8 cellular contexts compared by ENCODE assay signal in genomic region chr2:98385050-98385699, GRCh38. TPM values are rescaled to one million over a fixed set of nuclear protein-coding genes. Genes with fewer than 3 reads are reported as not detected.
DNase-seq lines count a peak whose midpoint lies in the region; ATAC-seq and TF ChIP-seq lines count a peak whose summit lies in the region.

No MANE protein-coding gene starts in this region.

- peak; percentile 58 for DNase-seq in DMS79 treated with DMSO at 0.1 percent for 48 hours (lab: John Stamatoyannopoulos, UW)
- DNase-seq in NCI-H748 treated with DMSO at 0.1 percent for 48 hours (lab: John Stamatoyannopoulos, UW), result peak; percentile 36
- DNase-seq in activated CD4-positive, alpha-beta memory T cell treated with anti-CD3 and anti-CD28 coated beads for 36 hours, result peak; percentile 83
- peak; percentile 56 for DNase-seq in effector CD4-positive, alpha-beta T cell
- DNase-seq in lower lobe of right lung, result peak; percentile 82
- peak; percentile 43 for DNase-seq in stimulated activated CD8-positive, alpha-beta memory T cell treated with anti-CD3 and anti-CD28 coated beads, Interleukin-12 subunit alpha, Interleukin-12 subunit beta, amount 100 ng/mL, for 1 hour (ENCODE audit: low read depth)

- TF ChIP-seq CTCF in lower lobe of right lung (IDR thresholded peaks at IDR 0.05), result peak; percentile 96

- peak; percentile 56 for ATAC-seq in HG03521 (IDR thresholded peaks at IDR 0.05; ENCODE audit: unreplicated experiment)
- ATAC-seq in lower lobe of right lung, result peak; percentile 85 to 89
- no peak for ATAC-seq in HG02870 (IDR thresholded peaks at IDR 0.05; ENCODE audit: unreplicated experiment)

- H3K36me3 ChIP-seq in lower lobe of right lung, result no peaks in the 10 kb centered on the region

- CTCF ChIA-PET in activated CD4-positive, alpha-beta memory T cell treated with anti-CD3 and anti-CD28 coated beads for 36 hours (lab: Charles Lee), result interaction anchor here (0.6 to 3.9 kb wide), 27 partner anchors 9 to 688 kb away, joined by 3 to 36 read pairs (median 4); no protein-coding TSS in a partner anchor

- peaks cover 3% of the 10 kb centered on the region for H3K4me1 Mint-ChIP-seq in activated CD4-positive, alpha-beta memory T cell treated with anti-CD3 and anti-CD28 coated beads for 36 hours (ENCODE audit: low read depth)

- intact Hi-C loops in activated CD4-positive, alpha-beta memory T cell treated with anti-CD3 and anti-CD28 coated beads for 36 hours (cut with micrococcal nuclease), result loop anchor here (1.0 to 2.0 kb wide), 2 partner anchors 579 to 684 kb away; no protein-coding TSS in a partner anchor
- intact Hi-C loops in lower lobe of right lung (cut with DNase I), result no loop called here

- H3K9me3 Mint-ChIP-seq in activated CD4-positive, alpha-beta memory T cell treated with anti-CD3 and anti-CD28 coated beads for 36 hours, result no peaks in the 10 kb centered on the region

- H3K27me3 ChIP-seq in lower lobe of right lung (ENCODE audit: low read depth), result peaks cover 7% of the 10 kb centered on the region

- no peak overlapping the region for H3K27ac Mint-ChIP-seq in activated CD4-positive, alpha-beta memory T cell treated with anti-CD3 and anti-CD28 coated beads for 36 hours

- H3K27me3 Mint-ChIP-seq in activated CD4-positive, alpha-beta memory T cell treated with anti-CD3 and anti-CD28 coated beads for 36 hours, result peaks cover 7% of the 10 kb centered on the region

- H3K4me3 Mint-ChIP-seq in activated CD4-positive, alpha-beta memory T cell treated with anti-CD3 and anti-CD28 coated beads for 36 hours, result no peak overlapping the region

- H3K4me3 ChIP-seq in lower lobe of right lung, result no peak overlapping the region

- POLR2A ChIA-PET in activated CD4-positive, alpha-beta memory T cell treated with anti-CD3 and anti-CD28 coated beads for 36 hours (lab: Charles Lee), result no interaction called here

- H3K27ac ChIP-seq in lower lobe of right lung, result no peak overlapping the region

- H3K4me1 ChIP-seq in lower lobe of right lung, result no peaks in the 10 kb centered on the region

- no peaks in the 10 kb centered on the region for H3K36me3 Mint-ChIP-seq in activated CD4-positive, alpha-beta memory T cell treated with anti-CD3 and anti-CD28 coated beads for 36 hours

- H3K9me3 ChIP-seq in lower lobe of right lung, result no peaks in the 10 kb centered on the region

RNA-seq across cellular contexts. Expression of gene CNGA3, which starts 38.9 kb away (rescaled TPM):
- not detected for total RNA-seq in activated CD4-positive, alpha-beta memory T cell treated with anti-CD3 and anti-CD28 coated beads for 36 hours
- total RNA-seq in lower lobe of right lung, result 0.18 TPM

RNA-seq across cellular contexts. Expression of gene INPP4A, which starts 59.5 kb away (rescaled TPM):
- 10 to 100 TPM; 40.7 to 42.0 TPM for total RNA-seq in activated CD4-positive, alpha-beta memory T cell treated with anti-CD3 and anti-CD28 coated beads for 36 hours
- 35.6 TPM for total RNA-seq in lower lobe of right lung
